ENCODE assay signal across 1 cellular context in genomic region chr17:38855101-38855714, GRCh38.
TF ChIP-seq lines count a peak whose summit lies in the region.

No MANE protein-coding gene starts in this region.

TF ChIP-seq in GM12878, 131 proteins besides CTCF, POLR2A, EP300 and RAD21:
- peak; percentile 46 for TF ChIP-seq BCL3 (IDR thresholded peaks at IDR 0.05; ENCODE audit: borderline replicate concordance, insufficient read depth, low read depth, low read length, poor library complexity, severe bottlenecking)
TF ChIP-seq in GM12878: peak in this region for 1; not testable (repeated sequence) for 130.
